ENCODE assay signal across 11 cellular contexts in genomic region chr4:89284828-89285227, GRCh38. TPM values are rescaled to one million over a fixed set of nuclear protein-coding genes. Genes with fewer than 3 reads are reported as not detected.
DNase-seq lines count a peak whose midpoint lies in the region; ATAC-seq and TF ChIP-seq lines count a peak whose summit lies in the region.
"Had no signal": no experiment of that assay in that cellular context is flagged by ENCODE, and none has a peak within 500 bp of the region (broad histone marks: within the 10 kb centered on the region; RNA-seq: fewer than 3 reads in every experiment).

No MANE protein-coding gene starts in this region.

- no peaks in the 10 kb centered on the region for H3K9me3 ChIP-seq in mucosa of descending colon

- TF ChIP-seq CTCF in Calu3 (IDR thresholded peaks at IDR 0.05; ENCODE audit: unreplicated experiment) = no peak
- no peak for TF ChIP-seq CTCF in mucosa of descending colon (IDR thresholded peaks at IDR 0.05)

- H3K4me1 Mint-ChIP-seq in Calu3 (ENCODE audit: low read depth, unreplicated experiment) = peaks cover 44% of the 10 kb centered on the region
- H3K4me1 Mint-ChIP-seq in activated CD8-positive, alpha-beta T cell treated with anti-CD3 and anti-CD28 coated beads, Interleukin-2, amount 10 ng/mL, durations not matched to agents 7 days and 5 days (ENCODE audit: low read depth) = peaks cover 73% of the 10 kb centered on the region

- no peak overlapping the region for H3K4me3 Mint-ChIP-seq in Calu3 (ENCODE audit: low read depth, unreplicated experiment)
- peak overlapping the region; percentile 15 for H3K4me3 Mint-ChIP-seq in activated CD8-positive, alpha-beta T cell treated with anti-CD3 and anti-CD28 coated beads, Interleukin-2, amount 10 ng/mL, durations not matched to agents 7 days and 5 days

- intact Hi-C loops in Calu3 (cut with micrococcal nuclease; ENCODE audit: unreplicated experiment) = no loop called here
- intact Hi-C loops in mucosa of descending colon (cut with DNase I, micrococcal nuclease) = no loop called here

- POLR2A ChIA-PET in activated CD8-positive, alpha-beta T cell treated with anti-CD3 and anti-CD28 coated beads, Interleukin-2, amount 10 ng/mL, durations not matched to agents 7 days and 5 days (lab: Charles Lee) = interaction anchor here (0.8 to 3.0 kb wide), 5 partner anchors 9 to 32 kb away, joined by 3 to 28 read pairs (median 9); no protein-coding TSS in a partner anchor

- H3K36me3 Mint-ChIP-seq in Calu3 (ENCODE audit: insufficient read depth, unreplicated experiment) = no peaks in the 10 kb centered on the region
- H3K36me3 Mint-ChIP-seq in activated CD8-positive, alpha-beta T cell treated with anti-CD3 and anti-CD28 coated beads, Interleukin-2, amount 10 ng/mL, durations not matched to agents 7 days and 5 days (ENCODE audit: low read depth) = peaks cover 55% of the 10 kb centered on the region

- no peak overlapping the region for H3K4me3 ChIP-seq in mucosa of descending colon

- no TSS peak for BruUV-seq in Calu3 (replicated peaks; lab: Mats Ljungman, UMichigan)

- no peak for ATAC-seq in activated CD8-positive, alpha-beta T cell treated with anti-CD3 and anti-CD28 coated beads, Interleukin-2, amount 10 ng/mL, durations not matched to agents 7 days and 5 days
- ATAC-seq in mucosa of descending colon (peak; percentile 6), HG02870 (IDR thresholded peaks at IDR 0.05; ENCODE audit: unreplicated experiment) (no peak), HG03025 (IDR thresholded peaks at IDR 0.05; ENCODE audit: low FRiP score, unreplicated experiment) (no peak)

- CTCF ChIA-PET in Calu3 (lab: Charles Lee) = interaction anchor here (0.6 to 2.3 kb wide), 4 partner anchors 10 to 420 kb away, joined by 3 to 5 read pairs (median 4); no protein-coding TSS in a partner anchor
- CTCF ChIA-PET in activated CD8-positive, alpha-beta T cell treated with anti-CD3 and anti-CD28 coated beads, Interleukin-2, amount 10 ng/mL, durations not matched to agents 7 days and 5 days (lab: Charles Lee) = interaction anchor here (0.6 to 2.9 kb wide), 9 partner anchors 10 to 562 kb away, joined by 3 to 10 read pairs (median 6); no protein-coding TSS in a partner anchor

- peaks cover 21% of the 10 kb centered on the region for H3K4me1 ChIP-seq in mucosa of descending colon (ENCODE audit: low read depth)

- no peaks in the 10 kb centered on the region for H3K9me3 Mint-ChIP-seq in Calu3 (ENCODE audit: low read depth, unreplicated experiment)
- peaks cover 3% of the 10 kb centered on the region for H3K9me3 Mint-ChIP-seq in activated CD8-positive, alpha-beta T cell treated with anti-CD3 and anti-CD28 coated beads, Interleukin-2, amount 10 ng/mL, durations not matched to agents 7 days and 5 days (ENCODE audit: insufficient read depth)

- peak overlapping the region; percentile 22 for H3K27ac Mint-ChIP-seq in Calu3 (ENCODE audit: unreplicated experiment)
- peak overlapping the region; percentile 78 for H3K27ac Mint-ChIP-seq in activated CD8-positive, alpha-beta T cell treated with anti-CD3 and anti-CD28 coated beads, Interleukin-2, amount 10 ng/mL, durations not matched to agents 7 days and 5 days

- H3K36me3 ChIP-seq in mucosa of descending colon (ENCODE audit: low read depth) = no peaks in the 10 kb centered on the region

- H3K27me3 Mint-ChIP-seq in Calu3 (ENCODE audit: unreplicated experiment) = no peaks in the 10 kb centered on the region
- no peaks in the 10 kb centered on the region for H3K27me3 Mint-ChIP-seq in activated CD8-positive, alpha-beta T cell treated with anti-CD3 and anti-CD28 coated beads, Interleukin-2, amount 10 ng/mL, durations not matched to agents 7 days and 5 days (ENCODE audit: low read depth)

- DNase-seq in Calu3 (peak; percentile 23), LHCN-M2 (ENCODE audit: low read depth) (peak; percentile 10), mucosa of descending colon (no peak), NCI-H2171 (lab: John Stamatoyannopoulos, UW) (no peak), NCI-H82 treated with DMSO at 0.1 percent for 48 hours (lab: John Stamatoyannopoulos, UW; ENCODE audit: unreplicated experiment) (no peak)
- DNase-seq in activated CD8-positive, alpha-beta T cell treated with anti-CD3 and anti-CD28 coated beads, Interleukin-2, amount 10 ng/mL, durations not matched to agents 7 days and 5 days = no peak
- DNase-seq: EL, NCI-H1048, retina had no signal

RNA-seq across cellular contexts. Expression of gene GPRIN3, which starts 22.8 kb away (rescaled TPM):
- total RNA-seq in Calu3 (2022) (6.8 and 7.6 TPM in 2 replicates), LHCN-M2 (2014; rRNA removed) (0.06 TPM in 1 of 2 replicates, not detected in the other), mucosa of descending colon (10 to 100 TPM in 2 of 3 donors, 1 to 10 TPM in 1; 6.0 to 23.8 (median 23.7) TPM)
- polyA plus RNA-seq in LHCN-M2 (2012) = not detected
- total RNA-seq in activated CD8-positive, alpha-beta T cell treated with anti-CD3 and anti-CD28 coated beads, Interleukin-2, amount 10 ng/mL, durations not matched to agents 7 days and 5 days = 10 to 100 TPM; 40.6 to 40.8 TPM

Comparison
In these comparisons a context has a peak if more than half of its experiments do, and no peak if none do; other contexts are left out.
1. DNase-seq: peak in Calu3 (single experiment) and LHCN-M2 (single experiment); none in activated CD8-positive, alpha-beta T cell treated with anti-CD3 and anti-CD28 coated beads, Interleukin-2, amount 10 ng/mL, durations not matched to agents 7 days and 5 days (single experiment), mucosa of descending colon (0 of 3), NCI-H2171 (single experiment) and NCI-H82 treated with DMSO at 0.1 percent for 48 hours (single experiment).